ENCODE assay signal across 13 cellular contexts in the genomic region with DNA sequence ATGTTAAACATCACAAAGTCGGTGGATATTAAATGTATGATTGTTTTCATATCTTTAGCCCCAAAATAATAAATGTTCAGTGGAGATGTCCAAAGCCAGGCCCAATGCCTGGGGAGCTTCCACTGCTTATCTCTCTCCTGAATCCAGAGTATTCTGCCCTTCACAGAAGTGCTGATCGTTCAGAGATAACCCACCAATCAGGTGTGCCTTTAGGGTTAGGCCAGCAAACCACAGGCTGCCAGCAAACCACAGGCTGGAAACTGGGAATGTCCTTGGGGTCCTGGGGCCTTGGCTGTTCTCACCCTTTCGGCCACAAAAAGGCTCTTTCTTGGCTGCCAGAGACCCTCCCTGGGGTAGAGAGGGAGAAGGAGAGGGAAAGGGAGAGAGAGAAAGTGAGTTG. TPM values are rescaled to one million over a fixed set of nuclear protein-coding genes. Genes with fewer than 3 reads are reported as not detected.
DNase-seq lines count a peak whose midpoint lies in the region; ATAC-seq and TF ChIP-seq lines count a peak whose summit lies in the region.
"Had no signal": no experiment of that assay in that cellular context is flagged by ENCODE, and none has a peak within 500 bp of the region (broad histone marks: within the 10 kb centered on the region; RNA-seq: fewer than 3 reads in every experiment).

No MANE protein-coding gene starts in this region.

- H3F3A ChIP-seq in GM23338 (replicated peaks; ENCODE audit: low read depth): peaks cover 8% of the 10 kb centered on the region; the same call in 1 of the 2 replicates

- intact Hi-C loops in sigmoid colon (cut with DNase I) (no loop called here), colonic mucosa (cut with DNase I) (no loop called here)

- peaks cover 3% of the 10 kb centered on the region; the same call in 1 of the 3 replicates for H3K9me3 Mint-ChIP-seq in GM23338

- no peak overlapping the region for H3K23ac ChIP-seq in mesenchymal stem cell (ENCODE audit: low read length in 2 of 2)

- no peak for TF ChIP-seq CTCF in GM23338 (conservative IDR thresholded peaks at IDR 0.05; ENCODE audit: low read depth in 2 of 2)
- TF ChIP-seq CTCF in RWPE1 (conservative IDR thresholded peaks at IDR 0.05; ENCODE audit: low read depth): no peak
- TF ChIP-seq CTCF in sigmoid colon (IDR thresholded peaks at IDR 0.05): no peak
- TF ChIP-seq CTCF in colonic mucosa (IDR thresholded peaks at IDR 0.05): no peak

- peaks cover 7% of the 10 kb centered on the region for H3K27me3 Mint-ChIP-seq in GM23338 (ENCODE audit: insufficient read depth, low read depth, poor library complexity)

- peak overlapping the region; percentile 92 for H2AK5ac ChIP-seq in mesenchymal stem cell (ENCODE audit: low read length, severe bottlenecking)

- DNase-seq in GM23338 (ENCODE audit: low spot score) (no peak), RWPE1 (ENCODE audit: low spot score) (no peak), mesenchymal stem cell (no peak), sigmoid colon (no peak), GOT3 (lab: John Stamatoyannopoulos, UW) (no peak), colonic mucosa (no peak)
- DNase-seq: ACHN, DMS 273 treated with DMSO at 0.1 percent for 48 hours, H7, NCI-H1417, NCI-H2029 treated with DMSO at 0.1 percent for 48 hours, NCI-H526 treated with DMSO at 0.1 percent for 48 hours had no signal

- H2AFZ ChIP-seq in GM23338 (no peak overlapping the region), mesenchymal stem cell (ENCODE audit: low read depth, low read length) (no peak overlapping the region)

- H3K36me3 Mint-ChIP-seq in GM23338 (ENCODE audit: low read depth): peaks cover 16% of the 10 kb centered on the region

- WGBS in mesenchymal stem cell: 77% methylated on average over 2 of the region's 3 CpGs
- 49 to 73% methylated on average over 3 of the region's 3 CpGs for WGBS in sigmoid colon, 2 donors

- peak overlapping the region; percentile 54 to 66 for H2BK12ac ChIP-seq in mesenchymal stem cell (ENCODE audit: low read length in 2 of 2)

- H3K4ac ChIP-seq in mesenchymal stem cell (ENCODE audit: low read depth in 1 of 2, low read length in 2 of 2): no peak overlapping the region

- no peak overlapping the region for H3K14ac ChIP-seq in mesenchymal stem cell (ENCODE audit: low read length in 2 of 2)

- TF ChIP-seq EP300 in sigmoid colon (IDR thresholded peaks at IDR 0.05): no peak

- H3K18ac ChIP-seq in mesenchymal stem cell (ENCODE audit: low read depth in 1 of 2, low read length in 2 of 2): peak overlapping the region in 1 of 2 experiments; percentile 11

- no peak overlapping the region for H3K9ac ChIP-seq in mesenchymal stem cell (ENCODE audit: low read length)
- no peak overlapping the region for H3K9ac ChIP-seq in colonic mucosa (ENCODE audit: low read depth in 2 of 2, low read length in 2 of 2)

- peak; percentile 12; the same call in 2 of the 3 replicates for ATAC-seq in GM23338
- ATAC-seq in HG02884 (IDR thresholded peaks at IDR 0.05; ENCODE audit: unreplicated experiment): no peak

- CTCF ChIA-PET in RWPE1 (lab: Yijun Ruan, JAX): no interaction called here

- H3K4me1 ChIP-seq in GM23338 (ENCODE audit: insufficient read depth): peaks cover 11% of the 10 kb centered on the region
- H3K4me1 ChIP-seq in mesenchymal stem cell (ENCODE audit: control insufficient read depth, insufficient read depth, low read depth, low read length): peaks cover 19% of the 10 kb centered on the region
- peaks cover 0 to 43% (median 35%) of the 10 kb centered on the region in 4 donors for H3K4me1 ChIP-seq in sigmoid colon
- H3K4me1 ChIP-seq in colonic mucosa: no peaks in the 10 kb centered on the region

- peak overlapping the region; percentile 19 for H2BK120ac ChIP-seq in mesenchymal stem cell (ENCODE audit: low read depth, low read length)

- peaks cover 31% of the 10 kb centered on the region for H3K4me1 Mint-ChIP-seq in GM23338

- H3K27me3 ChIP-seq in GM23338 (ENCODE audit: insufficient read depth) (no peaks in the 10 kb centered on the region), mesenchymal stem cell (ENCODE audit: control insufficient read depth in 1 of 2, insufficient read depth in 1 of 2, low read length in 2 of 2) (peaks cover 0 to 10% of the 10 kb centered on the region in 2 experiments), sigmoid colon (no peaks in the 10 kb centered on the region), colonic mucosa (no peaks in the 10 kb centered on the region)

- H3K9me2 ChIP-seq in GM23338 (ENCODE audit: insufficient read depth): no peaks in the 10 kb centered on the region

- peak overlapping the region; percentile 92 for H3K27ac Mint-ChIP-seq in GM23338

- peak overlapping the region; percentile 39 for H4K91ac ChIP-seq in mesenchymal stem cell (ENCODE audit: low read length)

- no peak overlapping the region for H3K4me2 ChIP-seq in GM23338
- no peak overlapping the region for H3K4me2 ChIP-seq in mesenchymal stem cell (ENCODE audit: low read length, poor library complexity, severe bottlenecking)

- no peak overlapping the region for H2BK5ac ChIP-seq in mesenchymal stem cell (ENCODE audit: low read depth, low read length, poor library complexity, severe bottlenecking)

- no peak overlapping the region for H2BK15ac ChIP-seq in mesenchymal stem cell (ENCODE audit: low read depth, poor library complexity, severe bottlenecking)

- POLR2A ChIA-PET in RWPE1 (lab: Yijun Ruan, JAX; ENCODE audit: low non-redundant PET): no interaction called here

- no peak overlapping the region for H3K4me3 Mint-ChIP-seq in GM23338

- H3K27ac ChIP-seq in GM23338 (ENCODE audit: low read depth): peak overlapping the region; percentile 90
- H3K27ac ChIP-seq in RWPE1: peak overlapping the region; percentile 67
- H3K27ac ChIP-seq in mesenchymal stem cell (ENCODE audit: low read length, poor library complexity, severe bottlenecking): no peak overlapping the region
- H3K27ac ChIP-seq in sigmoid colon: peak overlapping the region in 3 of 4 donors; percentile 79 to 86 (median 84)
- H3K27ac ChIP-seq in colonic mucosa: no peak overlapping the region

- TF ChIP-seq POLR2A in sigmoid colon (IDR thresholded peaks at IDR 0.05): no peak

- H3K9me3 ChIP-seq in mesenchymal stem cell (ENCODE audit: control insufficient read depth, low read length) (no peaks in the 10 kb centered on the region), sigmoid colon (no peaks in the 10 kb centered on the region), colonic mucosa (no peaks in the 10 kb centered on the region)

- peak overlapping the region; percentile 87 for H4K8ac ChIP-seq in mesenchymal stem cell (ENCODE audit: low read length)

- H4K20me1 ChIP-seq in GM23338 (replicated peaks; ENCODE audit: insufficient read depth): peaks cover 3% of the 10 kb centered on the region; the same call in 1 of the 2 replicates

- H3K79me2 ChIP-seq in GM23338 (replicated peaks; ENCODE audit: insufficient read depth): peaks cover 54% of the 10 kb centered on the region

- H3K36me3 ChIP-seq in GM23338 (ENCODE audit: insufficient read depth) (no peaks in the 10 kb centered on the region), mesenchymal stem cell (ENCODE audit: control insufficient read depth in 1 of 2, insufficient read depth in 2 of 2, low read depth in 1 of 2, low read length in 2 of 2) (peaks cover 0 to 8% of the 10 kb centered on the region in 2 experiments), sigmoid colon (peaks cover 0 to 6% (median 0%) of the 10 kb centered on the region in 4 donors), colonic mucosa (no peaks in the 10 kb centered on the region)

- H3K4me3 ChIP-seq in GM23338 (no peak overlapping the region), mesenchymal stem cell (ENCODE audit: insufficient read depth in 1 of 2, low read depth in 1 of 2, low read length in 2 of 2) (no peak overlapping the region), sigmoid colon (no peak overlapping the region), colonic mucosa (no peak overlapping the region)

- H3K79me1 ChIP-seq in mesenchymal stem cell (replicated peaks; ENCODE audit: low read length, poor library complexity, severe bottlenecking): peaks cover 20% of the 10 kb centered on the region

RNA-seq across cellular contexts. Expression of gene NXN, which starts 33.9 kb away (rescaled TPM):
- total RNA-seq in GM23338 (2014; rRNA removed; shearing (Covaris generic)): 90.4 and 105 TPM in 2 replicates
- polyA plus RNA-seq in GM23338 (2016; fragmentation: Nextera tagmentation; extraction: Ambion mirVana) (31.8 and 36.2 TPM in 2 replicates), sigmoid colon (10 to 100 TPM in 1 of 3 donors, 1 to 10 TPM in 2; 1.4 to 11.5 (median 8.4) TPM)
- polyA plus RNA-seq in mesenchymal stem cell (2013, experiment 1 of 2): 83.3 TPM
- 82.4 TPM for polyA plus RNA-seq in mesenchymal stem cell (2013, experiment 2 of 2)
- total RNA-seq in sigmoid colon (10 to 100 TPM; 50.4 to 75.9 (median 67.1) TPM), colonic mucosa (10 to 100 TPM in 1 of 2 donors, 1 to 10 TPM in 1; 2.6 to 16.3 TPM)

RNA-seq across cellular contexts. Expression of gene TIMM22, which starts 51.3 kb away (rescaled TPM):
- total RNA-seq in GM23338 (2014; rRNA removed; shearing (Covaris generic)): 23.1 and 24.4 TPM in 2 replicates
- polyA plus RNA-seq in GM23338 (2016; fragmentation: Nextera tagmentation; extraction: Ambion mirVana): 20.2 and 21.9 TPM in 2 replicates
- 14.9 TPM for polyA plus RNA-seq in mesenchymal stem cell (2013, experiment 1 of 2)
- polyA plus RNA-seq in mesenchymal stem cell (2013, experiment 2 of 2): 15.8 TPM
- total RNA-seq in sigmoid colon: 10 to 100 TPM in 3 of 4 donors, 1 to 10 TPM in 1; 8.0 to 13.6 (median 11.0) TPM
- polyA plus RNA-seq in sigmoid colon: 1 to 10 TPM; 6.0 to 9.2 (median 8.1) TPM
- 10 to 100 TPM in 1 of 2 donors, 1 to 10 TPM in 1; 8.3 to 12.8 TPM for total RNA-seq in colonic mucosa

Comparison
In these comparisons a context has a peak if more than half of its experiments do, and no peak if none do; other contexts are left out.
1. H3K27ac ChIP-seq: peak in GM23338 (single experiment), RWPE1 (single experiment) and sigmoid colon (3 of 4); none in mesenchymal stem cell (single experiment) and colonic mucosa (single experiment).